Comparison of ENCODE assay signal across 9 cellular contexts in genomic region chr3:4982773-4983738, GRCh38. TPM values are rescaled to one million over a fixed set of nuclear protein-coding genes. Genes with fewer than 3 reads are reported as not detected.
DNase-seq lines count a peak whose midpoint lies in the region; ATAC-seq and TF ChIP-seq lines count a peak whose summit lies in the region.
"Had no signal": no experiment of that assay in that cellular context is flagged by ENCODE, and none has a peak within 500 bp of the region (broad histone marks: within the 10 kb centered on the region; RNA-seq: fewer than 3 reads in every experiment).

No MANE protein-coding gene starts in this region.

- H3K4me3 ChIP-seq in CD4-positive, alpha-beta memory T cell (ENCODE audit: low read length in 2 of 2): peak overlapping the region; percentile 30 to 34
- H3K4me3 ChIP-seq in Peyer's patch (peak overlapping the region; percentile 11 to 97 (median 60)), dorsolateral prefrontal cortex (peak overlapping the region; percentile 49 to 98 (median 82)), GM23338 (no peak overlapping the region)

- peak overlapping the region; percentile 75 to 100 (median 85) for H3K4me3 Mint-ChIP-seq in CD4-positive, alpha-beta memory T cell
- H3K4me3 Mint-ChIP-seq in neural crest cell (peak overlapping the region; percentile 14), GM23338 (no peak overlapping the region)

- peaks cover 71% of the 10 kb centered on the region for H3K4me1 ChIP-seq in CD4-positive, alpha-beta memory T cell (ENCODE audit: insufficient read depth, low read length)
- H3K4me1 ChIP-seq in Peyer's patch: peaks cover 0 to 47% (median 11%) of the 10 kb centered on the region in 4 donors
- H3K4me1 ChIP-seq in GM23338 (ENCODE audit: insufficient read depth): peaks cover 20% of the 10 kb centered on the region

- no peaks in the 10 kb centered on the region for H3K9me3 ChIP-seq in CD4-positive, alpha-beta memory T cell (ENCODE audit: control insufficient read depth in 1 of 2, low read length in 2 of 2)
- no peaks in the 10 kb centered on the region for H3K9me3 ChIP-seq in Peyer's patch

- peak overlapping the region; percentile 92 to 98 (median 97) for H3K27ac Mint-ChIP-seq in CD4-positive, alpha-beta memory T cell
- H3K27ac Mint-ChIP-seq in neural crest cell (ENCODE audit: unreplicated experiment): no peak overlapping the region
- no peak overlapping the region for H3K27ac Mint-ChIP-seq in GM23338

- H3K79me2 ChIP-seq in GM23338 (replicated peaks; ENCODE audit: insufficient read depth): no peaks in the 10 kb centered on the region

- ATAC-seq in GM23338 (no peak), HG02763 (IDR thresholded peaks at IDR 0.05; ENCODE audit: unreplicated experiment) (no peak)

- POLR2A ChIA-PET in CD4-positive, alpha-beta memory T cell (lab: Charles Lee; ENCODE audit: partially characterized antibody): interaction anchor here (1.1 to 14.0 kb wide), 12 partner anchors 10 to 272 kb away, joined by 3 to 580 read pairs (median 13); no protein-coding TSS in a partner anchor

- no peaks in the 10 kb centered on the region for H3K27me3 ChIP-seq in CD4-positive, alpha-beta memory T cell (ENCODE audit: insufficient read depth, low read length)
- H3K27me3 ChIP-seq in Peyer's patch (no peaks in the 10 kb centered on the region), dorsolateral prefrontal cortex (no peaks in the 10 kb centered on the region), GM23338 (ENCODE audit: insufficient read depth) (peaks cover 56% of the 10 kb centered on the region)

- intact Hi-C loops in CD4-positive, alpha-beta memory T cell (cut with micrococcal nuclease): no loop called here
- intact Hi-C loops in dorsolateral prefrontal cortex (cut with DNase I): loop anchor here in 1 of 2 donors (5.0 kb wide), 1 partner anchor 171 kb away; no protein-coding TSS in a partner anchor

- no peak overlapping the region for H2AFZ ChIP-seq in GM23338

- H4K20me1 ChIP-seq in GM23338 (replicated peaks; ENCODE audit: insufficient read depth): no peaks in the 10 kb centered on the region

- no peak for TF ChIP-seq POLR2A in Peyer's patch (IDR thresholded peaks at IDR 0.05)

- peaks cover 11% of the 10 kb centered on the region; the same call in 1 of the 2 replicates for H3F3A ChIP-seq in GM23338 (replicated peaks; ENCODE audit: low read depth)

- H3K27me3 Mint-ChIP-seq in CD4-positive, alpha-beta memory T cell: no peaks in the 10 kb centered on the region
- H3K27me3 Mint-ChIP-seq in neural crest cell (ENCODE audit: low read depth): peaks cover 80% of the 10 kb centered on the region
- peaks cover 37% of the 10 kb centered on the region for H3K27me3 Mint-ChIP-seq in GM23338 (ENCODE audit: insufficient read depth, low read depth, poor library complexity)

- H3K36me3 ChIP-seq in CD4-positive, alpha-beta memory T cell (ENCODE audit: insufficient read depth, low read length): peaks cover 26% of the 10 kb centered on the region
- H3K36me3 ChIP-seq in Peyer's patch (peaks cover 0 to 10% (median 0%) of the 10 kb centered on the region in 3 donors), GM23338 (ENCODE audit: insufficient read depth) (no peaks in the 10 kb centered on the region)

- CTCF ChIA-PET in CD4-positive, alpha-beta memory T cell (lab: Charles Lee; ENCODE audit: partially characterized antibody): interaction anchor here (0.8 to 12.9 kb wide), 21 partner anchors 7 to 272 kb away, joined by 3 to 251 read pairs (median 5); no protein-coding TSS in a partner anchor

- DNase-seq in CD4-positive, alpha-beta memory T cell: peak in 2 of 5 donors; percentile 19 to 56
- DNase-seq in Peyer's patch: no peak
- no peak for DNase-seq in dorsolateral prefrontal cortex
- no peak for DNase-seq in neural crest cell (ENCODE audit: low read depth, low spot score)
- no peak for DNase-seq in GM23338 (ENCODE audit: low spot score)
- DNase-seq in SIG-M5 treated with dmso at 0.1 percent for 504 hours (lab: John Stamatoyannopoulos, UW; ENCODE audit: unreplicated experiment): no peak
- no peak for DNase-seq in inferior parietal cortex (ENCODE audit: extremely low spot score)
- DNase-seq: NCI-H2171 had no signal

- H3K9me3 Mint-ChIP-seq in CD4-positive, alpha-beta memory T cell: no peaks in the 10 kb centered on the region
- H3K9me3 Mint-ChIP-seq in neural crest cell (no peaks in the 10 kb centered on the region), GM23338 (0 out of 3 replicates have a peak, but pooled peaks cover 5% of the 10 kb centered on the region)

- peak overlapping the region; percentile 80 for H3K27ac ChIP-seq in CD4-positive, alpha-beta memory T cell (ENCODE audit: low read depth, low read length)
- H3K27ac ChIP-seq in Peyer's patch: peak overlapping the region; percentile 80 to 100 (median 96)
- H3K27ac ChIP-seq in dorsolateral prefrontal cortex: peak overlapping the region in 58 of 59 donors; percentile 58 to 99 (median 96)
- H3K27ac ChIP-seq in GM23338 (ENCODE audit: low read depth): no peak overlapping the region

- H3K36me3 Mint-ChIP-seq in CD4-positive, alpha-beta memory T cell: peaks cover 32 to 54% of the 10 kb centered on the region in 2 donors
- H3K36me3 Mint-ChIP-seq in neural crest cell (ENCODE audit: low read depth) (no peaks in the 10 kb centered on the region), GM23338 (ENCODE audit: low read depth) (peaks cover 4% of the 10 kb centered on the region; the same call in 2 of the 3 replicates)

- TF ChIP-seq CTCF in Peyer's patch (IDR thresholded peaks at IDR 0.05): no peak
- no peak for TF ChIP-seq CTCF in dorsolateral prefrontal cortex (IDR thresholded peaks at IDR 0.05 in 54 of 56, conservative IDR thresholded peaks at IDR 0.05 in 2 of 56; ENCODE audit: low read depth in 1 of 56, partially characterized antibody in 56 of 56)
- TF ChIP-seq CTCF in neural crest cell (conservative IDR thresholded peaks at IDR 0.05): no peak
- TF ChIP-seq CTCF in GM23338 (conservative IDR thresholded peaks at IDR 0.05; ENCODE audit: low read depth in 2 of 2): no peak

- no peaks in the 10 kb centered on the region for H3K9me2 ChIP-seq in GM23338 (ENCODE audit: insufficient read depth)

- H3K4me2 ChIP-seq in GM23338: no peak overlapping the region

- peaks cover 44 to 70% (median 56%) of the 10 kb centered on the region in 4 donors for H3K4me1 Mint-ChIP-seq in CD4-positive, alpha-beta memory T cell
- H3K4me1 Mint-ChIP-seq in neural crest cell (peaks cover 15% of the 10 kb centered on the region), GM23338 (peaks cover 24% of the 10 kb centered on the region)

TF ChIP-seq in GM23338, 12 proteins besides CTCF, POLR2A, EP300 and RAD21 (continues in another document):
- TF ChIP-seq NANOG (IDR thresholded peaks at IDR 0.05; ENCODE audit: borderline replicate concordance): no peak

RNA-seq across cellular contexts. Expression of gene BHLHE40, which starts 3.8 kb away (rescaled TPM):
- total RNA-seq in CD4-positive, alpha-beta memory T cell: 10 to 100 TPM; 44.9 to 45.8 TPM
- 10 to 100 TPM; 33.0 to 34.6 TPM for polyA plus RNA-seq in CD4-positive, alpha-beta memory T cell
- total RNA-seq in Peyer's patch: 10 to 100 TPM; 20.3 to 78.4 (median 44.3) TPM
- total RNA-seq in dorsolateral prefrontal cortex: 100 to 1,000 TPM in 42 of 120 experiments, 10 to 100 TPM in 78; 45.4 to 207 (median 91.5) TPM
- 0.21 and 0.32 TPM in 2 replicates for total RNA-seq in neural crest cell
- 1.7 and 2.2 TPM in 2 replicates for total RNA-seq in GM23338 (2014; rRNA removed; shearing (Covaris generic))
- polyA plus RNA-seq in GM23338 (2016; fragmentation: Nextera tagmentation; extraction: Ambion mirVana): 1.7 and 2.0 TPM in 2 replicates

Comparison
In these comparisons a context has a peak if more than half of its experiments do, and no peak if none do; other contexts are left out.
1. H3K27ac Mint-ChIP-seq: peak in CD4-positive, alpha-beta memory T cell (7 of 7); none in neural crest cell (single experiment) and GM23338 (single experiment).